ENCODE assay signal across 11 cellular contexts in the genomic region with DNA sequence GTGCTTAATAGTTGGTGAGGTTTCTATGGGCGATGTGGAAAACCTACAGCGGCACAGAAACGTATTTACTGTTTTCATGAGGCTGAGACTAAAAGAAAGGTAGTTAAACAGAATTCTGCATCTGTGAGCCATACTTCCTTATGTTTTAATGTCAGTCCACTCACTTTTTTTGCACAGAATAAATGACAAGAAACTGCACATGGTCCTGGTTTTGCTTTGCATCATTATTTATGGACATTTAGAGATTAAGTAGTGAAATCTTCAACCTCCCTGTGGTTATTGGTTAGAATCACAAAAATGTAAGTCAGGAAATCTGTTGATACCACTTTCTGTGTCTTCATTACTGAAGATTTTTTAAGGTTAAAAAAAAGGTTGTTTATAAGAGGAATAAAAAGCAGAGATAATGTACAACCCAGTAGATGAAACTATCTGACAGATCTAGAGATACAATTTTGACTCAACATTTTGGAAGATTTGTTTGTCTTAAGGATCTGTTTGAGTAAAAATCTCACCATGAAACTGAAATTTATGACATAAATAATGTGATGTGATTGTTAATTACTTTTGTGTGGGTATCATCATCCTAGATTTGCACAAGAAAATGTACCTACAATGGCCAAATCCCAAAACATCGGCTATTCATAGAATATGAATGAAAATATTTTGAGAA. TPM values are rescaled to one million over a fixed set of nuclear protein-coding genes. Genes with fewer than 3 reads are reported as not detected.
DNase-seq lines count a peak whose midpoint lies in the region; ATAC-seq, FAIRE-seq and TF ChIP-seq lines count a peak whose summit lies in the region.
"Had no signal": no experiment of that assay in that cellular context is flagged by ENCODE, and none has a peak within 500 bp of the region (broad histone marks: within the 10 kb centered on the region; RNA-seq: fewer than 3 reads in every experiment).

No MANE protein-coding gene starts in this region.

- H3K9me3 ChIP-seq in AG04450 (ENCODE audit: control insufficient read depth, insufficient read depth, low read length), result no peaks in the 10 kb centered on the region
- H3K9me3 ChIP-seq in MG63, result no peaks in the 10 kb centered on the region
- H3K9me3 ChIP-seq in H1 (ENCODE audit: insufficient read depth in 2 of 2, low read depth in 1 of 2, low read length in 1 of 2), result no peaks in the 10 kb centered on the region
- H3K9me3 ChIP-seq in neuron (ENCODE audit: low read length), result no peaks in the 10 kb centered on the region

- H3K56ac ChIP-seq in H1 (replicated peaks; ENCODE audit: insufficient read length, low read depth, low read length), result no peak overlapping the region

- no peaks in the 10 kb centered on the region for H3K36me3 ChIP-seq in MG63
- no peaks in the 10 kb centered on the region for H3K36me3 ChIP-seq in H1 (ENCODE audit: control insufficient read depth in 2 of 4, insufficient read depth in 4 of 4, low read length in 3 of 4)
- no peaks in the 10 kb centered on the region for H3K36me3 ChIP-seq in neuron (ENCODE audit: insufficient read depth, low read length)
- H3K36me3 ChIP-seq: BLaER1 had no signal

- no peak for TF ChIP-seq RAD21 in H1 (IDR thresholded peaks at IDR 0.05 in 1 of 2, conservative IDR thresholded peaks at IDR 0.05 in 1 of 2; ENCODE audit: low read depth in 2 of 2, low read length in 2 of 2)

- H3K27me3 ChIP-seq in AG04450 (ENCODE audit: control insufficient read depth, insufficient read depth, low read length), result no peaks in the 10 kb centered on the region
- H3K27me3 ChIP-seq in MG63, result no peaks in the 10 kb centered on the region
- peaks cover 2 to 36% (median 24%) of the 10 kb centered on the region in 4 experiments for H3K27me3 ChIP-seq in H1 (replicated peaks in 1 of 4; ENCODE audit: control insufficient read depth in 3 of 4, extremely low read depth in 1 of 4, insufficient read depth in 3 of 4, low read length in 3 of 4)
- H3K27me3 ChIP-seq in neuron (ENCODE audit: insufficient read depth, low read length), result no peaks in the 10 kb centered on the region
- H3K27me3 ChIP-seq: BLaER1 had no signal

- no peaks in the 10 kb centered on the region for H3K79me2 ChIP-seq in H1 (ENCODE audit: control insufficient read depth in 1 of 2, insufficient read depth in 2 of 2, low read length in 2 of 2)

- peaks cover 16% of the 10 kb centered on the region for H3K23me2 ChIP-seq in H1 (ENCODE audit: low read depth, low read length)

- no peak overlapping the region for H2BK12ac ChIP-seq in H1 (ENCODE audit: low read depth, low read length)

- H2BK15ac ChIP-seq in H1 (ENCODE audit: low read length), result no peak overlapping the region

- H4K91ac ChIP-seq in H1 (replicated peaks; ENCODE audit: insufficient read length, low read length), result no peak overlapping the region

- POLR2A ChIA-PET in AG04450 (lab: Yijun Ruan, JAX) (no interaction called here), H1 (lab: Charles Lee; ENCODE audit: partially characterized antibody) (no interaction called here), HEK293T (lab: Yijun Ruan, JAX) (no interaction called here)

- no peak overlapping the region for H3K14ac ChIP-seq in H1 (ENCODE audit: insufficient read length)

- peak overlapping the region; percentile 81 to 93 for H3K4me2 ChIP-seq in H1 (ENCODE audit: insufficient read depth in 1 of 2, low read depth in 2 of 2, low read length in 2 of 2)
- H3K4me2 ChIP-seq: BLaER1 had no signal

- no peak overlapping the region for H3K9ac ChIP-seq in H1 (replicated peaks in 1 of 4; ENCODE audit: extremely low read depth in 1 of 4, low read depth in 3 of 4, low read length in 3 of 4)
- H3K9ac ChIP-seq: BLaER1 had no signal

- FAIRE-seq in H1 (lab: Jason Lieb, UNC), result no peak

- H3K4me1 ChIP-seq in H1 (replicated peaks in 1 of 4; ENCODE audit: control insufficient read depth in 3 of 4, insufficient read depth in 4 of 4, low read length in 3 of 4) (peaks cover 0 to 11% (median 1%) of the 10 kb centered on the region in 4 experiments; a peak in 3 of 7 replicates), neuron (ENCODE audit: insufficient read depth, low read length) (peaks cover 5% of the 10 kb centered on the region)
- H3K4me1 ChIP-seq: BLaER1 had no signal

- 89% methylated on average over 4 of the region's 4 CpGs; no CpG with 5 or more reads in 1 of the 2 experiments for WGBS in H1 (ENCODE audit: extremely low coverage in 1 of 2, insufficient coverage in 1 of 2, insufficient read length in 1 of 2, insufficient replicate concordance in 2 of 2, low coverage in 1 of 2, low lambda C conversion rate in 2 of 2, missing lambda C conversion rate in 1 of 2), 2 experiments

- no peak overlapping the region for H4K5ac ChIP-seq in H1 (ENCODE audit: insufficient read length, low read depth, low read length)

- no peaks in the 10 kb centered on the region for H3K79me1 ChIP-seq in H1 (ENCODE audit: low read depth, low read length)

- no peak for ATAC-seq in HG02678 (IDR thresholded peaks at IDR 0.05; ENCODE audit: unreplicated experiment)
- ATAC-seq: naive thymus-derived CD8-positive, alpha-beta T cell had no signal

- H2AK5ac ChIP-seq in H1 (ENCODE audit: low read depth, low read length), result no peak overlapping the region

- H2BK20ac ChIP-seq in H1 (ENCODE audit: low read length), result no peak overlapping the region

- no peak overlapping the region for H4K8ac ChIP-seq in H1 (ENCODE audit: extremely low read depth, insufficient read depth, low read length)

- no peak overlapping the region for H2AFZ ChIP-seq in H1 (ENCODE audit: low read length)
- H2AFZ ChIP-seq in neuron (ENCODE audit: low read depth, low read length), result no peak overlapping the region

- peak overlapping the region; percentile 91 for H3K4me3 ChIP-seq in AG04450 (ENCODE audit: low read depth, low read length)
- H3K4me3 ChIP-seq in MG63, result peak overlapping the region; percentile 56
- H3K4me3 ChIP-seq in H1 (ENCODE audit: extremely low read depth in 1 of 4, insufficient read depth in 2 of 4, low read depth in 3 of 4, low read length in 4 of 4), result peak overlapping the region in 1 of 4 experiments; percentile 66; a peak in 2 of 8 replicates
- peak overlapping the region; percentile 59 for H3K4me3 ChIP-seq in neuron (ENCODE audit: low read length)
- H3K4me3 ChIP-seq: BLaER1 had no signal

- no peak for TF ChIP-seq CTCF in AG04450 (IDR thresholded peaks at IDR 0.05; ENCODE audit: low read depth, low read length)
- TF ChIP-seq CTCF in H1 (IDR thresholded peaks at IDR 0.05; ENCODE audit: control extremely low read depth in 1 of 3, insufficient read depth in 1 of 3, low read depth in 1 of 3, low read length in 3 of 3), result no peak

- no peak overlapping the region for H3K18ac ChIP-seq in H1 (ENCODE audit: extremely low read depth, low read length)

- no peak for TF ChIP-seq EP300 in H1 (IDR thresholded peaks at IDR 0.05; ENCODE audit: borderline replicate concordance in 1 of 2, low read depth in 2 of 2, low read length in 2 of 2)

- H3K27ac ChIP-seq in AG04450 (ENCODE audit: low read depth, low read length), result no peak overlapping the region
- no peak overlapping the region for H3K27ac ChIP-seq in H1 (ENCODE audit: low read depth, low read length)
- H3K27ac ChIP-seq: BLaER1 had no signal

- no peak overlapping the region for H3K23ac ChIP-seq in H1 (ENCODE audit: insufficient read length)

- H2BK5ac ChIP-seq in H1 (ENCODE audit: low read depth, low read length), result no peak overlapping the region

- CTCF ChIA-PET in AG04450 (lab: Charles Lee), result no interaction called here
- CTCF ChIA-PET in H1 (lab: Charles Lee; ENCODE audit: partially characterized antibody), result no interaction called here
- CTCF ChIA-PET in HEK293T (lab: Yijun Ruan, JAX), result interaction anchor here (0.6 kb wide), 1 partner anchor 301 kb away, joined by 5 read pairs; no protein-coding TSS in a partner anchor

- DNase-seq in AG04450 (ENCODE audit: low read depth, low spot score), result no peak
- DNase-seq in MG63, result no peak
- DNase-seq in H1 (ENCODE audit: low read depth in 1 of 2, low spot score in 2 of 2), result no peak
- no peak for DNase-seq in SKM-1 (lab: John Stamatoyannopoulos, UW; ENCODE audit: unreplicated experiment)
- no peak for DNase-seq in stimulated activated CD4-positive, alpha-beta T cell treated with anti-CD3 and anti-CD28 coated beads, Interleukin-4, amount 100 ng/mL, for 1 hour
- no peak for DNase-seq in HEK293T (ENCODE audit: extremely low spot score)
- DNase-seq: activated naive CD4-positive, alpha-beta T cell treated with anti-CD3 and anti-CD28 coated beads for 36 hours; naive thymus-derived CD8-positive, alpha-beta T cell had no signal

- H4K20me1 ChIP-seq in H1 (replicated peaks in 1 of 2; ENCODE audit: control insufficient read depth in 1 of 2, insufficient read depth in 2 of 2, low read length in 2 of 2), result no peaks in the 10 kb centered on the region
- H4K20me1 ChIP-seq: BLaER1 had no signal

- H2BK120ac ChIP-seq in H1 (replicated peaks; ENCODE audit: low read depth, low read length), result no peak overlapping the region

- TF ChIP-seq POLR2A in H1 (IDR thresholded peaks at IDR 0.05; ENCODE audit: control extremely low read depth in 1 of 2, low read depth in 2 of 2, low read length in 2 of 2), result no peak

- no peak overlapping the region for H3K4ac ChIP-seq in H1 (replicated peaks; ENCODE audit: insufficient read length, low read depth, low read length)

TF ChIP-seq in H1, 55 proteins besides CTCF, POLR2A, EP300 and RAD21 (continues in another document):
- TF ChIP-seq HDAC2 (IDR thresholded peaks at IDR 0.05; ENCODE audit: borderline replicate concordance in 1 of 2, low read depth in 2 of 2, low read length in 2 of 2) (no peak), KDM1A (IDR thresholded peaks at IDR 0.05; ENCODE audit: borderline replicate concordance, low read length) (no peak), CBX8 (IDR thresholded peaks at IDR 0.05; ENCODE audit: borderline replicate concordance, low read depth, low read length) (no peak)

TF ChIP-seq in HEK293T, 16 proteins besides CTCF, POLR2A, EP300 and RAD21 (continues in another document):
- TF ChIP-seq TARDBP (IDR thresholded peaks at IDR 0.05) (no peak), FOXA1 (IDR thresholded peaks at IDR 0.05) (no peak), NFRKB (IDR thresholded peaks at IDR 0.05) (no peak), SUZ12 (IDR thresholded peaks at IDR 0.05) (no peak), ZNF384 (IDR thresholded peaks at IDR 0.05) (no peak), LEF1 (IDR thresholded peaks at IDR 0.05; ENCODE audit: borderline replicate concordance) (no peak)

RNA-seq across cellular contexts. Expression of a gene that starts 2.4 kb away (rescaled TPM):
- 26.8 and 27.2 TPM in 2 replicates for polyA plus RNA-seq in AG04450 (2011; rRNA removed)
- polyA minus RNA-seq in AG04450 (2011; rRNA and poly(A)+ RNA removed), result 16.3 and 17.0 TPM in 2 replicates
- total RNA-seq in MG63 (2014; rRNA removed; shearing (Covaris generic); ENCODE audit: low replicate concordance), result 0.30 and 5.9 TPM in 2 replicates
- 0.73 and 1.0 TPM in 2 replicates for total RNA-seq in H1 (2021; fragmentation: NEBNext Ultra II Directional; extraction: Animal tissue kit (Norgen Biotek cat#: 25700))
- 1.3 and 1.6 TPM in 2 replicates for polyA plus RNA-seq in H1 (2011; rRNA removed)
- 1.9 TPM for polyA plus RNA-seq in H1 (2011; cell fraction: cytosol; rRNA removed)
- polyA plus RNA-seq in H1 (2011; cell fraction: nucleus; rRNA removed), result 1.5 TPM
- polyA plus RNA-seq in H1 (2012, experiment 1 of 2), result 1.0 to 2.0 TPM (median 1.5 TPM) in 4 replicates
- polyA plus RNA-seq in H1 (2012, experiment 2 of 2), result 0.67 TPM
- polyA plus RNA-seq in H1 (2013, experiment 1 of 2), result 0.53 TPM
- 0.59 TPM for polyA plus RNA-seq in H1 (2013, experiment 2 of 2)
- polyA minus RNA-seq in H1 (2011; rRNA and poly(A)+ RNA removed), result 1.1 and 3.0 TPM in 2 replicates
- not detected for polyA minus RNA-seq in H1 (2011; cell fraction: cytosol; rRNA and poly(A)+ RNA removed)
- 4.4 TPM for polyA minus RNA-seq in H1 (2011; cell fraction: nucleus; rRNA and poly(A)+ RNA removed)
- total RNA-seq: activated naive CD4-positive, alpha-beta T cell treated with anti-CD3 and anti-CD28 coated beads for 36 hours; naive thymus-derived CD8-positive, alpha-beta T cell had no signal
- polyA plus RNA-seq: naive thymus-derived CD8-positive, alpha-beta T cell had no signal
